25 cellular contexts compared by ENCODE assay signal in genomic region chr3:42686832-42687650, GRCh38. TPM values are rescaled to one million over a fixed set of nuclear protein-coding genes. Genes with fewer than 3 reads are reported as not detected.
DNase-seq lines count a peak whose midpoint lies in the region; ATAC-seq and TF ChIP-seq lines count a peak whose summit lies in the region.
"Had no signal": no experiment of that assay in that cellular context is flagged by ENCODE, and none has a peak within 500 bp of the region (broad histone marks: within the 10 kb centered on the region; RNA-seq: fewer than 3 reads in every experiment).

No MANE protein-coding gene starts in this region.

- H3K4me1 Mint-ChIP-seq in natural killer cell treated with Interleukin-12 subunit alpha and Interleukin-12 subunit beta and Interleukin-15 and Interleukin-18, amount 100 ng/mL, for 72 hours (ENCODE audit: low read depth in 2 of 2) = peaks cover 0 to 3% of the 10 kb centered on the region in 2 donors
- H3K4me1 Mint-ChIP-seq in natural killer cell (peaks cover 0 to 5% of the 10 kb centered on the region in 2 donors), glutamatergic neuron (ENCODE audit: low read depth, unreplicated experiment) (peaks cover 34% of the 10 kb centered on the region)
- peaks cover 2% of the 10 kb centered on the region for H3K4me1 Mint-ChIP-seq in activated CD4-positive, alpha-beta T cell treated with anti-CD3 and anti-CD28 coated beads, Interleukin-2, amount 10 ng/mL, durations not matched to agents 24 days and 14 days

- H3K9me3 Mint-ChIP-seq in natural killer cell treated with Interleukin-12 subunit alpha and Interleukin-12 subunit beta and Interleukin-15 and Interleukin-18, amount 100 ng/mL, for 72 hours = no peaks in the 10 kb centered on the region
- no peaks in the 10 kb centered on the region for H3K9me3 Mint-ChIP-seq in natural killer cell
- no peaks in the 10 kb centered on the region for H3K9me3 Mint-ChIP-seq in activated CD4-positive, alpha-beta T cell treated with anti-CD3 and anti-CD28 coated beads, Interleukin-2, amount 10 ng/mL, durations not matched to agents 24 days and 14 days
- H3K9me3 Mint-ChIP-seq in glutamatergic neuron (ENCODE audit: unreplicated experiment) = peaks cover 16% of the 10 kb centered on the region
- H3K9me3 Mint-ChIP-seq: CD4-positive, alpha-beta T cell; HFFc6 had no signal

- peak overlapping the region; percentile 98 for H3K27ac ChIP-seq in psoas muscle
- H3K27ac ChIP-seq: HL-60 had no signal

- 54 to 63% (median 61%) methylated on average over 7 of the region's 7 CpGs for WGBS in psoas muscle, 3 donors

- TF ChIP-seq CTCF in natural killer cell (IDR thresholded peaks at IDR 0.05) (no peak), psoas muscle (IDR thresholded peaks at IDR 0.05) (no peak), glutamatergic neuron (IDR thresholded peaks at IDR 0.05; ENCODE audit: partially characterized antibody, unreplicated experiment) (no peak)

- no peaks in the 10 kb centered on the region for H3K9me3 ChIP-seq in psoas muscle
- H3K9me3 ChIP-seq: BE2C, Caco-2 had no signal

- H3K27ac Mint-ChIP-seq in natural killer cell treated with Interleukin-12 subunit alpha and Interleukin-12 subunit beta and Interleukin-15 and Interleukin-18, amount 100 ng/mL, for 72 hours = no peak overlapping the region
- H3K27ac Mint-ChIP-seq in natural killer cell = no peak overlapping the region
- no peak overlapping the region for H3K27ac Mint-ChIP-seq in activated CD4-positive, alpha-beta T cell treated with anti-CD3 and anti-CD28 coated beads, Interleukin-2, amount 10 ng/mL, durations not matched to agents 24 days and 14 days
- no peak overlapping the region for H3K27ac Mint-ChIP-seq in glutamatergic neuron (ENCODE audit: unreplicated experiment)
- H3K27ac Mint-ChIP-seq: CD4-positive, alpha-beta T cell; HFFc6 had no signal

- H3K36me3 ChIP-seq in psoas muscle (ENCODE audit: insufficient read depth in 1 of 2, low read depth in 1 of 2) = peaks cover 0 to 25% of the 10 kb centered on the region in 2 donors
- H3K36me3 ChIP-seq: BE2C had no signal

- no peaks in the 10 kb centered on the region for H3K36me3 Mint-ChIP-seq in natural killer cell treated with Interleukin-12 subunit alpha and Interleukin-12 subunit beta and Interleukin-15 and Interleukin-18, amount 100 ng/mL, for 72 hours
- H3K36me3 Mint-ChIP-seq in natural killer cell (no peaks in the 10 kb centered on the region), glutamatergic neuron (ENCODE audit: unreplicated experiment) (no peaks in the 10 kb centered on the region)
- H3K36me3 Mint-ChIP-seq in activated CD4-positive, alpha-beta T cell treated with anti-CD3 and anti-CD28 coated beads, Interleukin-2, amount 10 ng/mL, durations not matched to agents 24 days and 14 days (ENCODE audit: low read depth) = no peaks in the 10 kb centered on the region

- no peak for ATAC-seq in natural killer cell treated with Interleukin-12 subunit alpha and Interleukin-12 subunit beta and Interleukin-15 and Interleukin-18, amount 100 ng/mL, for 72 hours
- ATAC-seq in natural killer cell (no peak), psoas muscle (no peak)
- ATAC-seq: PC-3 had no signal

- no peak overlapping the region for H3K4me3 Mint-ChIP-seq in natural killer cell treated with Interleukin-12 subunit alpha and Interleukin-12 subunit beta and Interleukin-15 and Interleukin-18, amount 100 ng/mL, for 72 hours
- H3K4me3 Mint-ChIP-seq in natural killer cell (no peak overlapping the region), glutamatergic neuron (ENCODE audit: unreplicated experiment) (no peak overlapping the region)
- H3K4me3 Mint-ChIP-seq in activated CD4-positive, alpha-beta T cell treated with anti-CD3 and anti-CD28 coated beads, Interleukin-2, amount 10 ng/mL, durations not matched to agents 24 days and 14 days = no peak overlapping the region
- H3K4me3 Mint-ChIP-seq: CD4-positive, alpha-beta T cell; HFFc6 had no signal

- H3K27me3 Mint-ChIP-seq in natural killer cell treated with Interleukin-12 subunit alpha and Interleukin-12 subunit beta and Interleukin-15 and Interleukin-18, amount 100 ng/mL, for 72 hours = peaks cover 7 to 14% of the 10 kb centered on the region in 2 donors
- peaks cover 7 to 12% of the 10 kb centered on the region in 2 donors for H3K27me3 Mint-ChIP-seq in natural killer cell (ENCODE audit: low read depth in 2 of 2)
- peaks cover 12% of the 10 kb centered on the region for H3K27me3 Mint-ChIP-seq in activated CD4-positive, alpha-beta T cell treated with anti-CD3 and anti-CD28 coated beads, Interleukin-2, amount 10 ng/mL, durations not matched to agents 24 days and 14 days
- peaks cover 10% of the 10 kb centered on the region for H3K27me3 Mint-ChIP-seq in glutamatergic neuron (ENCODE audit: unreplicated experiment)

- H3K4me3 ChIP-seq in psoas muscle = peak overlapping the region; percentile 71

- peak; percentile 1 for DNase-seq in activated T-cell treated with anti-CD3 and anti-CD28 coated beads, Interleukin-2, amount 50 U/mL, for 1 hour
- DNase-seq in activated T-cell treated with anti-CD3 and anti-CD28 coated beads, Interleukin-2, amount 50 U/mL, for 48 hours = no peak
- peak; percentile 42 for DNase-seq in natural killer cell treated with Interleukin-12 subunit alpha and Interleukin-12 subunit beta and Interleukin-15 and Interleukin-18, amount 100 ng/mL, for 72 hours (ENCODE audit: low spot score)
- DNase-seq in natural killer cell (no peak), psoas muscle (no peak), C1 segment of cervical spinal cord (lab: John Stamatoyannopoulos, UW) (no peak), glutamatergic neuron (no peak)
- DNase-seq in activated CD4-positive, alpha-beta T cell treated with anti-CD3 and anti-CD28 coated beads, Interleukin-2, amount 10 ng/mL, durations not matched to agents 24 days and 14 days = no peak
- DNase-seq: BE2C; CD4-positive, alpha-beta T cell; H7; HFFc6; IMR-90; Karpas-422; NCI-H1436; NCI-H1930; NCI-H226; NCI-H524; PC-3; RPMI8226 had no signal

- H3K4me1 ChIP-seq in psoas muscle = peaks cover 51% of the 10 kb centered on the region
- H3K4me1 ChIP-seq: BE2C, Caco-2 had no signal

- intact Hi-C loops in natural killer cell (cut with micrococcal nuclease) = no loop called here
- intact Hi-C loops in psoas muscle (cut with DNase I) = no loop called here
- intact Hi-C loops in activated CD4-positive, alpha-beta T cell treated with anti-CD3 and anti-CD28 coated beads, Interleukin-2, amount 10 ng/mL, durations not matched to agents 24 days and 14 days (cut with micrococcal nuclease) = no loop called here

- no peaks in the 10 kb centered on the region for H3K27me3 ChIP-seq in psoas muscle (ENCODE audit: insufficient read depth in 3 of 3, low read length in 2 of 3)
- H3K27me3 ChIP-seq: BE2C had no signal

RNA-seq across cellular contexts. Expression of gene KLHL40, which starts 1.7 kb away (rescaled TPM):
- not detected for total RNA-seq in natural killer cell treated with Interleukin-12 subunit alpha and Interleukin-12 subunit beta and Interleukin-15 and Interleukin-18, amount 100 ng/mL, for 72 hours
- total RNA-seq in natural killer cell (not detected), psoas muscle (100 to 1,000 TPM; 241 to 923 (median 381) TPM), glutamatergic neuron (ENCODE audit: unreplicated experiment) (0.44 TPM)
- polyA plus RNA-seq in psoas muscle = 100 to 1,000 TPM; 306 to 822 (median 392) TPM
- total RNA-seq in activated CD4-positive, alpha-beta T cell treated with anti-CD3 and anti-CD28 coated beads, Interleukin-2, amount 10 ng/mL, durations not matched to agents 24 days and 14 days = not detected in 2 replicates
- total RNA-seq: A172; Caco-2; CD4-positive, alpha-beta T cell; H7; HFFc6; HT1080; IMR-90; MCF 10A; PC-3 had no signal
- polyA plus RNA-seq: IMR-90 had no signal

RNA-seq across cellular contexts. Expression of gene HHATL, which starts 15.6 kb away (rescaled TPM):
- total RNA-seq in natural killer cell treated with Interleukin-12 subunit alpha and Interleukin-12 subunit beta and Interleukin-15 and Interleukin-18, amount 100 ng/mL, for 72 hours = not detected
- total RNA-seq in natural killer cell (not detected), psoas muscle (100 to 1,000 TPM; 157 to 276 (median 212) TPM), glutamatergic neuron (ENCODE audit: unreplicated experiment) (7.6 TPM)
- polyA plus RNA-seq in psoas muscle = 100 to 1,000 TPM in 1 of 3 donors, 10 to 100 TPM in 2; 37.0 to 188 (median 50.4) TPM
- total RNA-seq in activated CD4-positive, alpha-beta T cell treated with anti-CD3 and anti-CD28 coated beads, Interleukin-2, amount 10 ng/mL, durations not matched to agents 24 days and 14 days = not detected in 2 replicates
- total RNA-seq: A172; Caco-2; CD4-positive, alpha-beta T cell; H7; HFFc6; HT1080; IMR-90; MCF 10A; PC-3 had no signal
- polyA plus RNA-seq: IMR-90 had no signal

RNA-seq across cellular contexts. Expression of gene ZBTB47, which starts 33.5 kb away (rescaled TPM):
- 1 to 10 TPM; 1.9 to 2.7 TPM for total RNA-seq in natural killer cell treated with Interleukin-12 subunit alpha and Interleukin-12 subunit beta and Interleukin-15 and Interleukin-18, amount 100 ng/mL, for 72 hours
- total RNA-seq in natural killer cell (1 to 10 TPM; 2.1 to 3.0 (median 3.0) TPM), psoas muscle (100 to 1,000 TPM in 2 of 4 donors, 10 to 100 TPM in 2; 87.2 to 151 (median 110) TPM), glutamatergic neuron (ENCODE audit: unreplicated experiment) (9.7 TPM)
- polyA plus RNA-seq in psoas muscle = 10 to 100 TPM; 41.6 to 90.3 (median 72.6) TPM
- total RNA-seq in activated CD4-positive, alpha-beta T cell treated with anti-CD3 and anti-CD28 coated beads, Interleukin-2, amount 10 ng/mL, durations not matched to agents 24 days and 14 days = 1.0 and 1.1 TPM in 2 replicates

Comparison
In these comparisons a context has a peak if more than half of its experiments do, and no peak if none do; other contexts are left out.
1. DNase-seq: peak in activated T-cell treated with anti-CD3 and anti-CD28 coated beads, Interleukin-2, amount 50 U/mL, for 1 hour (single experiment) and natural killer cell treated with Interleukin-12 subunit alpha and Interleukin-12 subunit beta and Interleukin-15 and Interleukin-18, amount 100 ng/mL, for 72 hours (single experiment); none in activated T-cell treated with anti-CD3 and anti-CD28 coated beads, Interleukin-2, amount 50 U/mL, for 48 hours (0 of 2), natural killer cell (single experiment), psoas muscle (0 of 2), C1 segment of cervical spinal cord (0 of 14), activated CD4-positive, alpha-beta T cell treated with anti-CD3 and anti-CD28 coated beads, Interleukin-2, amount 10 ng/mL, durations not matched to agents 24 days and 14 days (single experiment) and glutamatergic neuron (single experiment).
2. RNA of gene KLHL40, which starts 1.7 kb away (total RNA-seq): 241 to 923 TPM in psoas muscle; 0.44 TPM in glutamatergic neuron (single experiment), not detected in natural killer cell treated with Interleukin-12 subunit alpha and Interleukin-12 subunit beta and Interleukin-15 and Interleukin-18, amount 100 ng/mL, for 72 hours, not detected in natural killer cell and not detected in activated CD4-positive, alpha-beta T cell treated with anti-CD3 and anti-CD28 coated beads, Interleukin-2, amount 10 ng/mL, durations not matched to agents 24 days and 14 days; every median in the first group is over 100 times any median in the second.
3. RNA of gene HHATL, which starts 15.6 kb away (total RNA-seq): 157 to 276 TPM in psoas muscle; 7.6 TPM in glutamatergic neuron (single experiment), not detected in natural killer cell treated with Interleukin-12 subunit alpha and Interleukin-12 subunit beta and Interleukin-15 and Interleukin-18, amount 100 ng/mL, for 72 hours, not detected in natural killer cell and not detected in activated CD4-positive, alpha-beta T cell treated with anti-CD3 and anti-CD28 coated beads, Interleukin-2, amount 10 ng/mL, durations not matched to agents 24 days and 14 days; every median in the first group is over 10 times any median in the second.